Comparison of ENCODE assay signal across 1 cellular context in the genomic region with DNA sequence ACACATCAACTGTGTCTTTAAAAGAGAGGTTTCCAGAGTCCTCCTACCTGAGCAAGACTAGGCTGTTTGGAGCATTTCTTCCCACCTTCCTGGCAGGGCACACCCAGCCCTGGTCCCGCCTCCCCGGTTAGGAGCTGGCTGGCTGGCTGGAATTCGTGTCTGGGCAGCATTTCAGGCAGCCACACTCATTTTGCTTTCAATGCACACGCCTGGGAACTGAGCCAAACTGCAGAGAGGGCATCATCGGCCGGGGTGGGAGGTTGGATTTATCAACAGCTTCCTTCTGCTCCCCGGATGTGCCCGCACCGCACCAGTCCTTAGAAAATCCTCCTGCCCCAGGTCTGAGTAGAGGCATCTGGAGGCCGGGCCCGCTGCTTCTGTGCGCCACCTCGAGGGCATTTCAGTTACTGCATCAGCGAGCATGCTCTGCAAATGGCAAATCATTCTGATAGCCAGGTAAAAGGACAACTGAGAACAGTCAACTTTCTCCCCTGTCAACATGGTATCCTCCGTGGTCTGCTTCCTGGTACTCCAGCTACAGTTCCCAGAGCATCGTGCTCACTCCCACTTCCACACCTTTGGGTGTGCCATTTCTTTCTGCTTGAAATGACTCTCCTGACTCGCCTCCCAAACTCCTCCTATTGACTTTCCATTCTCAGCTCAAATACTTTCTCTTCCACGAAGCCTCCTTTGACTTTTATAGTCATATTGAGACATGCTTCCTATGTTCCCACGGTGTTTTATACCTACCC.
A peak's percentile ranks its signal among the peaks of the same experiment; 100 is the strongest.
TF ChIP-seq lines count a peak whose summit lies in the region.

No MANE protein-coding gene starts in this region.

TF ChIP-seq in HEK293, 187 proteins besides CTCF, POLR2A, EP300 and RAD21 (continued from another document and continues in another):
- TF ChIP-seq, protein P1, sequence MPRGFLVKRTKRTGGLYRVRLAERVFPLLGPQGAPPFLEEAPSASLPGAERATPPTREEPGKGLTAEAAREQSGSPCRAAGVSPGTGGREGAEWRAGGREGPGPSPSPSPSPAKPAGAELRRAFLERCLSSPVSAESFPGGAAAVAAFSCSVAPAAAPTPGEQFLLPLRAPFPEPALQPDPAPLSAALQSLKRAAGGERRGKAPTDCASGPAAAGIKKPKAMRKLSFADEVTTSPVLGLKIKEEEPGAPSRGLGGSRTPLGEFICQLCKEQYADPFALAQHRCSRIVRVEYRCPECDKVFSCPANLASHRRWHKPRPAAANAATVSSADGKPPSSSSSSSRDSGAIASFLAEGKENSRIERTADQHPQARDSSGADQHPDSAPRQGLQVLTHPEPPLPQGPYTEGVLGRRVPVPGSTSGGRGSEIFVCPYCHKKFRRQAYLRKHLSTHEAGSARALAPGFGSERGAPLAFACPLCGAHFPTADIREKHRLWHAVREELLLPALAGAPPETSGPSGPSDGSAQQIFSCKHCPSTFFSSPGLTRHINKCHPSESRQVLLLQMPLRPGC (tag by site-specific recombination; IDR thresholded peaks at IDR 0.05), result peak; percentile 86
- TF ChIP-seq GFI1B (tag by site-specific recombination; IDR thresholded peaks at IDR 0.05), result no peak
- no peak for TF ChIP-seq ZNF514 (tag by site-specific recombination; IDR thresholded peaks at IDR 0.05)
- TF ChIP-seq BCL11B (tag by site-specific recombination; IDR thresholded peaks at IDR 0.05; ENCODE audit: low read depth), result 0 out of 2 replicates have a peak, but pooled peaks have one; percentile 70
- peak; percentile 74; the same call in 1 of the 2 replicates for TF ChIP-seq KLF9 (tag by site-specific recombination; IDR thresholded peaks at IDR 0.05; ENCODE audit: low read depth)
- 0 out of 2 replicates have a peak, but pooled peaks have one; percentile 62 for TF ChIP-seq ZNF501 (tag by site-specific recombination; IDR thresholded peaks at IDR 0.05)
- TF ChIP-seq TCF7L2 (IDR thresholded peaks at IDR 0.05; ENCODE audit: borderline replicate concordance, low read depth, low read length), result no peak
- TF ChIP-seq, protein P2, sequence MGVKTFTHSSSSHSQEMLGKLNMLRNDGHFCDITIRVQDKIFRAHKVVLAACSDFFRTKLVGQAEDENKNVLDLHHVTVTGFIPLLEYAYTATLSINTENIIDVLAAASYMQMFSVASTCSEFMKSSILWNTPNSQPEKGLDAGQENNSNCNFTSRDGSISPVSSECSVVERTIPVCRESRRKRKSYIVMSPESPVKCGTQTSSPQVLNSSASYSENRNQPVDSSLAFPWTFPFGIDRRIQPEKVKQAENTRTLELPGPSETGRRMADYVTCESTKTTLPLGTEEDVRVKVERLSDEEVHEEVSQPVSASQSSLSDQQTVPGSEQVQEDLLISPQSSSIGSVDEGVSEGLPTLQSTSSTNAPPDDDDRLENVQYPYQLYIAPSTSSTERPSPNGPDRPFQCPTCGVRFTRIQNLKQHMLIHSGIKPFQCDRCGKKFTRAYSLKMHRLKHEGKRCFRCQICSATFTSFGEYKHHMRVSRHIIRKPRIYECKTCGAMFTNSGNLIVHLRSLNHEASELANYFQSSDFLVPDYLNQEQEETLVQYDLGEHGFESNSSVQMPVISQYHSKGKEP (tag by site-specific recombination; IDR thresholded peaks at IDR 0.05), result peak; percentile 98
- no peak for TF ChIP-seq ZNF791 (tag by site-specific recombination; IDR thresholded peaks at IDR 0.05)
- peak; percentile 32; the same call in 1 of the 2 replicates for TF ChIP-seq SP3 (tag by site-specific recombination; IDR thresholded peaks at IDR 0.05)
- TF ChIP-seq MYNN (tag by site-specific recombination; IDR thresholded peaks at IDR 0.05; ENCODE audit: borderline replicate concordance), result no peak
- TF ChIP-seq ZNF292 (tag by site-specific recombination; IDR thresholded peaks at IDR 0.05; ENCODE audit: borderline replicate concordance, low read depth), result no peak
- TF ChIP-seq ZNF426 (tag by site-specific recombination; IDR thresholded peaks at IDR 0.05), result no peak
- TF ChIP-seq SALL2 (tag by site-specific recombination; IDR thresholded peaks at IDR 0.05; ENCODE audit: borderline replicate concordance), result no peak
- TF ChIP-seq ZNF473 (tag by site-specific recombination; IDR thresholded peaks at IDR 0.05), result no peak
- TF ChIP-seq ZBTB21 (tag by site-specific recombination; IDR thresholded peaks at IDR 0.05), result peak; percentile 53; the same call in 1 of the 2 replicates
- TF ChIP-seq, protein P3, sequence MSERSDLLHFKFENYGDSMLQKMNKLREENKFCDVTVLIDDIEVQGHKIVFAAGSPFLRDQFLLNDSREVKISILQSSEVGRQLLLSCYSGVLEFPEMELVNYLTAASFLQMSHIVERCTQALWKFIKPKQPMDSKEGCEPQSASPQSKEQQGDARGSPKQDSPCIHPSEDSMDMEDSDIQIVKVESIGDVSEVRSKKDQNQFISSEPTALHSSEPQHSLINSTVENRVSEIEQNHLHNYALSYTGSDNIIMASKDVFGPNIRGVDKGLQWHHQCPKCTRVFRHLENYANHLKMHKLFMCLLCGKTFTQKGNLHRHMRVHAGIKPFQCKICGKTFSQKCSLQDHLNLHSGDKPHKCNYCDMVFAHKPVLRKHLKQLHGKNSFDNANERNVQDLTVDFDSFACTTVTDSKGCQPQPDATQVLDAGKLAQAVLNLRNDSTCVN (tag by site-specific recombination; optimal IDR thresholded peaks at IDR 0.05), result peak; percentile 38
- TF ChIP-seq ZNF274 (IDR thresholded peaks at IDR 0.05; ENCODE audit: low read length), result no peak
- no peak for TF ChIP-seq ZNF274 (tag by site-specific recombination; IDR thresholded peaks at IDR 0.05; ENCODE audit: borderline replicate concordance)
- TF ChIP-seq ZNF416 (tag by site-specific recombination; IDR thresholded peaks at IDR 0.05), result no peak
- TF ChIP-seq ZNF24 (tag by site-specific recombination; IDR thresholded peaks at IDR 0.05), result peak; percentile 86; the same call in 1 of the 2 replicates
- TF ChIP-seq ZNF76 (tag by site-specific recombination; IDR thresholded peaks at IDR 0.05; ENCODE audit: borderline replicate concordance, low read depth), result no peak
- no peak; the same call in 1 of the 2 replicates for TF ChIP-seq ZBTB8A (tag by site-specific recombination; IDR thresholded peaks at IDR 0.05)
- peak; percentile 83 for TF ChIP-seq ZNF335 (tag by site-specific recombination; conservative IDR thresholded peaks at IDR 0.05)
- peak; percentile 87 for TF ChIP-seq SP2 (tag by site-specific recombination; IDR thresholded peaks at IDR 0.05)
- TF ChIP-seq ZSCAN30 (tag by site-specific recombination; IDR thresholded peaks at IDR 0.05), result peak; percentile 74
- TF ChIP-seq ZNF549 (tag by site-specific recombination; IDR thresholded peaks at IDR 0.05), result no peak
- no peak for TF ChIP-seq ZNF280C (tag by site-specific recombination; IDR thresholded peaks at IDR 0.05)
- no peak for TF ChIP-seq ZNF777 (tag by site-specific recombination; IDR thresholded peaks at IDR 0.05; ENCODE audit: borderline replicate concordance)
- TF ChIP-seq ZNF747 (tag by site-specific recombination; IDR thresholded peaks at IDR 0.05), result no peak
- TF ChIP-seq PRDM10 (tag by site-specific recombination; IDR thresholded peaks at IDR 0.05), result peak; percentile 98
- peak; percentile 40; the same call in 1 of the 2 replicates for TF ChIP-seq MZF1 (tag by site-specific recombination; IDR thresholded peaks at IDR 0.05; ENCODE audit: borderline replicate concordance)
- TF ChIP-seq, protein P4, sequence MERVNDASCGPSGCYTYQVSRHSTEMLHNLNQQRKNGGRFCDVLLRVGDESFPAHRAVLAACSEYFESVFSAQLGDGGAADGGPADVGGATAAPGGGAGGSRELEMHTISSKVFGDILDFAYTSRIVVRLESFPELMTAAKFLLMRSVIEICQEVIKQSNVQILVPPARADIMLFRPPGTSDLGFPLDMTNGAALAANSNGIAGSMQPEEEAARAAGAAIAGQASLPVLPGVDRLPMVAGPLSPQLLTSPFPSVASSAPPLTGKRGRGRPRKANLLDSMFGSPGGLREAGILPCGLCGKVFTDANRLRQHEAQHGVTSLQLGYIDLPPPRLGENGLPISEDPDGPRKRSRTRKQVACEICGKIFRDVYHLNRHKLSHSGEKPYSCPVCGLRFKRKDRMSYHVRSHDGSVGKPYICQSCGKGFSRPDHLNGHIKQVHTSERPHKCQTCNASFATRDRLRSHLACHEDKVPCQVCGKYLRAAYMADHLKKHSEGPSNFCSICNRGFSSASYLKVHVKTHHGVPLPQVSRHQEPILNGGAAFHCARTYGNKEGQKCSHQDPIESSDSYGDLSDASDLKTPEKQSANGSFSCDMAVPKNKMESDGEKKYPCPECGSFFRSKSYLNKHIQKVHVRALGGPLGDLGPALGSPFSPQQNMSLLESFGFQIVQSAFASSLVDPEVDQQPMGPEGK (tag by site-specific recombination; IDR thresholded peaks at IDR 0.05), result peak; percentile 97
- TF ChIP-seq SP7 (tag by site-specific recombination; IDR thresholded peaks at IDR 0.05), result peak; percentile 85
- TF ChIP-seq ZNF544 (tag by site-specific recombination; IDR thresholded peaks at IDR 0.05), result no peak
- TF ChIP-seq ZBTB17 (tag by site-specific recombination; IDR thresholded peaks at IDR 0.05), result peak; percentile 93
- TF ChIP-seq ZNF341 (tag by site-specific recombination; IDR thresholded peaks at IDR 0.05; ENCODE audit: low read depth), result peak; percentile 98
- TF ChIP-seq ZNF654 (tag by site-specific recombination; IDR thresholded peaks at IDR 0.05; ENCODE audit: low read depth), result peak; percentile 70
- no peak for TF ChIP-seq ZSCAN5A (tag by site-specific recombination; IDR thresholded peaks at IDR 0.05)
- TF ChIP-seq ZNF510 (tag by site-specific recombination; IDR thresholded peaks at IDR 0.05; ENCODE audit: insufficient replicate concordance), result no peak
- no peak for TF ChIP-seq ZNF211 (tag by site-specific recombination; IDR thresholded peaks at IDR 0.05; ENCODE audit: low read depth)
- TF ChIP-seq ZNF174 (tag by site-specific recombination; IDR thresholded peaks at IDR 0.05), result no peak
- TF ChIP-seq ZBTB20 (tag by site-specific recombination; IDR thresholded peaks at IDR 0.05), result peak; percentile 87
- TF ChIP-seq KLF10 (tag by site-specific recombination; IDR thresholded peaks at IDR 0.05), result peak; percentile 31; the same call in 1 of the 2 replicates
- peak; percentile 82 for TF ChIP-seq ZNF692 (tag by site-specific recombination; IDR thresholded peaks at IDR 0.05)
- peak; percentile 80; the same call in 1 of the 2 replicates for TF ChIP-seq ZNF2 (tag by site-specific recombination; IDR thresholded peaks at IDR 0.05)
- TF ChIP-seq GLI4 (tag by site-specific recombination; IDR thresholded peaks at IDR 0.05), result no peak
- TF ChIP-seq ZNF677 (tag by site-specific recombination; IDR thresholded peaks at IDR 0.05), result no peak
- TF ChIP-seq ZNF561 (tag by site-specific recombination; IDR thresholded peaks at IDR 0.05; ENCODE audit: borderline replicate concordance), result peak; percentile 85; the same call in 1 of the 2 replicates
